8 cellular contexts compared by ENCODE assay signal in genomic region chrX:129932792-129933321, GRCh38. TPM values are rescaled to one million over a fixed set of nuclear protein-coding genes. Genes with fewer than 3 reads are reported as not detected.
DNase-seq lines count a peak whose midpoint lies in the region; ATAC-seq and TF ChIP-seq lines count a peak whose summit lies in the region.

No MANE protein-coding gene starts in this region.

- TF ChIP-seq POLR2A in right lobe of liver (IDR thresholded peaks at IDR 0.05), result no peak

- H3K4me1 ChIP-seq in right lobe of liver (no peaks in the 10 kb centered on the region), tibial artery (no peaks in the 10 kb centered on the region)

- DNase-seq in activated T-cell treated with anti-CD3 and anti-CD28 coated beads, Interleukin-2, amount 50 U/mL, for 24 hours, result peak; percentile 39
- no peak for DNase-seq in activated T-cell treated with anti-CD3 and anti-CD28 coated beads for 4 hours
- no peak for DNase-seq in HL-60 (ENCODE audit: low read depth in 1 of 2, low spot score in 1 of 2)
- peak; percentile 41 to 62 (median 48) for DNase-seq in right lobe of liver
- peak in 1 of 2 donors; percentile 69 for DNase-seq in tibial artery
- DNase-seq in activated effector memory CD4-positive, alpha-beta T cell treated with anti-CD3 and anti-CD28 coated beads, Interleukin-2, amount 50 U/mL, for 16 hours, result no peak

- H3K36me3 Mint-ChIP-seq in activated T-cell treated with anti-CD3 and anti-CD28 coated beads, Interleukin-2, amount 50 U/mL, for 24 hours (ENCODE audit: low read depth), result peaks cover 19% of the 10 kb centered on the region
- H3K36me3 Mint-ChIP-seq in brain, result peaks cover 4% of the 10 kb centered on the region

- no peak overlapping the region for H3K27ac ChIP-seq in HL-60 (replicated peaks)
- H3K27ac ChIP-seq in right lobe of liver, result no peak overlapping the region
- peak overlapping the region; percentile 79 to 88 for H3K27ac ChIP-seq in tibial artery

- peaks cover 21% of the 10 kb centered on the region for H3K27me3 Mint-ChIP-seq in activated T-cell treated with anti-CD3 and anti-CD28 coated beads, Interleukin-2, amount 50 U/mL, for 24 hours
- peaks cover 41% of the 10 kb centered on the region for H3K27me3 Mint-ChIP-seq in brain

- peaks cover 5% of the 10 kb centered on the region for H3K4me1 Mint-ChIP-seq in activated T-cell treated with anti-CD3 and anti-CD28 coated beads, Interleukin-2, amount 50 U/mL, for 24 hours (ENCODE audit: low read depth)
- peaks cover 5% of the 10 kb centered on the region for H3K4me1 Mint-ChIP-seq in brain

- no peak for TF ChIP-seq CTCF in HL-60 (IDR thresholded peaks at IDR 0.05; ENCODE audit: insufficient read depth, low read length)
- TF ChIP-seq CTCF in brain (conservative IDR thresholded peaks at IDR 0.05), result no peak
- no peak for TF ChIP-seq CTCF in right lobe of liver (IDR thresholded peaks at IDR 0.05)
- no peak for TF ChIP-seq CTCF in tibial artery (IDR thresholded peaks at IDR 0.05)

- no peak overlapping the region for H3K27ac Mint-ChIP-seq in activated T-cell treated with anti-CD3 and anti-CD28 coated beads, Interleukin-2, amount 50 U/mL, for 24 hours
- no peak overlapping the region for H3K27ac Mint-ChIP-seq in brain

- H3K9me3 Mint-ChIP-seq in activated T-cell treated with anti-CD3 and anti-CD28 coated beads, Interleukin-2, amount 50 U/mL, for 24 hours, result no peaks in the 10 kb centered on the region
- H3K9me3 Mint-ChIP-seq in brain, result peaks cover 0 to 11% (median 3%) of the 10 kb centered on the region in 5 experiments

- intact Hi-C loops in right lobe of liver (cut with DNase I), result no loop called here
- intact Hi-C loops in tibial artery (cut with DNase I; ENCODE audit: low total_unique reads), result loop anchor here (2.0 to 10.0 kb wide), 2 partner anchors 50 to 92 kb away; partner anchors contain the start of gene BCORL1

- 26% methylated on average over 7 of the region's 50 CpGs for WGBS in right lobe of liver (ENCODE audit: insufficient coverage, low coverage, low lambda C conversion rate, missing lambda C conversion rate)

- H3K36me3 ChIP-seq in right lobe of liver (no peaks in the 10 kb centered on the region), tibial artery (no peaks in the 10 kb centered on the region)

- H3K4me3 ChIP-seq in HL-60 (replicated peaks; ENCODE audit: insufficient read depth, low read length), result peak overlapping the region; percentile 51
- peak overlapping the region; percentile 16 to 52 (median 21) for H3K4me3 ChIP-seq in right lobe of liver
- peak overlapping the region; percentile 66 to 70 for H3K4me3 ChIP-seq in tibial artery

- peak overlapping the region; percentile 56 for H3K4me3 Mint-ChIP-seq in activated T-cell treated with anti-CD3 and anti-CD28 coated beads, Interleukin-2, amount 50 U/mL, for 24 hours
- H3K4me3 Mint-ChIP-seq in brain, result peak overlapping the region; percentile 27 to 74 (median 63)

- H3K9me3 ChIP-seq in right lobe of liver (no peaks in the 10 kb centered on the region), tibial artery (no peaks in the 10 kb centered on the region)

- ATAC-seq in right lobe of liver, result no peak
- ATAC-seq in HG03025 (IDR thresholded peaks at IDR 0.05; ENCODE audit: low FRiP score, unreplicated experiment), result no peak

- H3K27me3 ChIP-seq in HL-60 (ENCODE audit: insufficient read depth, poor library complexity, severe bottlenecking) (peaks cover 5% of the 10 kb centered on the region), right lobe of liver (no peaks in the 10 kb centered on the region), tibial artery (no peaks in the 10 kb centered on the region)

RNA-seq across cellular contexts. Expression of gene UTP14A, which starts 26.9 kb away (rescaled TPM):
- 13.6 TPM for polyA plus RNA-seq in brain (ENCODE audit: insufficient read depth, low read depth, low replicate concordance)
- 10 to 100 TPM in 1 of 6 experiments, 1 to 10 TPM in 5; 4.2 to 10.6 (median 6.6) TPM for total RNA-seq in right lobe of liver

RNA-seq across cellular contexts. Expression of gene BCORL1, which starts 49.6 kb away (rescaled TPM):
- polyA plus RNA-seq in brain (ENCODE audit: insufficient read depth, low read depth, low replicate concordance), result 16.9 TPM
- 1 to 10 TPM; 2.7 to 9.0 (median 4.8) TPM for total RNA-seq in right lobe of liver

Comparison
In these comparisons a context has a peak if more than half of its experiments do, and no peak if none do; other contexts are left out.
1. DNase-seq: peak in activated T-cell treated with anti-CD3 and anti-CD28 coated beads, Interleukin-2, amount 50 U/mL, for 24 hours (single experiment) and right lobe of liver (3 of 3); none in activated T-cell treated with anti-CD3 and anti-CD28 coated beads for 4 hours (single experiment), HL-60 (0 of 2) and activated effector memory CD4-positive, alpha-beta T cell treated with anti-CD3 and anti-CD28 coated beads, Interleukin-2, amount 50 U/mL, for 16 hours (single experiment).
2. H3K27ac ChIP-seq: peak in tibial artery (2 of 2); none in HL-60 (single experiment) and right lobe of liver (0 of 3).
3. Peak in every context shown above with its lines, with median percentiles within 50 percentile points of each other: H3K4me3 ChIP-seq.